In the genomic region with DNA sequence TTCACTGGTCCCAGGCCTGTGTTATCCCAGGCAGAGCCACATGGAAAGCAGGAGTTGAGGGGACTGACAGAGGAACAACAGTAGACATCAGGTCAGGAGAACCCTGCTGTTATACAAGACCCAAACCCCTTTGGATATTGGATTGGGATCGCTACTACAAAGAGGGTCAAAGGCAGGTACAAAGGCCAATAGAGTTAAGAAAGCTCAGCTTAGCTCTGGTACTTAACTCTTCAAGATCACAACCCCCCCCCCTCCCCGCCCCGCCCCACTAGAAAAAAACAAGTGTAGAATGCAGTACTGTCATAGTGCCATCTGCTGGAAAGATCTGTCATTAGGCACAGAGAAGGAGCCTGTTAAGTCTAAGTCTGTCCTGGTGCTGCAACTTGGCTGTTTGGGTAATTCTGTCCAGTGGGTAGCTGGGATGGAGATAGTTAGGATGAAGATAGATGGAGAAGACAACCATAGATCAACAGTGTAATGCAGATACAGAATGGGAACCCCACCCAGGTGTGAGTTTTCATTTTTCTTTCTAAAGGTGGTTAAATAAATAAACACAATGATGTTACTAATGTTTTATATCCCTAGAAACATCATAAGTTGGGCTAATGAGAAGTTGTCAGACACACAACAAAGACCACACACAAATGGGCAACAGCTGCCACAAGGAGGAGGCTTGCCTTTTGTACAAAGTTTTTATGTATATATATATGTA, we compare ENCODE assay signal across 8 cellular contexts. TPM values are rescaled to one million over a fixed set of nuclear protein-coding genes. Genes with fewer than 3 reads are reported as not detected.
DNase-seq lines count a peak whose midpoint lies in the region; ATAC-seq and TF ChIP-seq lines count a peak whose summit lies in the region.

No MANE protein-coding gene starts in this region.

- no peak overlapping the region for H3K9ac ChIP-seq in SK-N-MC (ENCODE audit: insufficient read length)
- no peak overlapping the region for H3K9ac ChIP-seq in mammary epithelial cell (ENCODE audit: insufficient read depth, low read length)

- H3K27ac ChIP-seq in SK-N-MC (no peak overlapping the region), mammary epithelial cell (ENCODE audit: insufficient read depth, low read depth, low read length) (no peak overlapping the region)

- intact Hi-C loops in mammary epithelial cell (cut with micrococcal nuclease) = loop anchor here (1.0 kb wide), 7 partner anchors 28 to 343 kb away; no protein-coding TSS in a partner anchor

- no peaks in the 10 kb centered on the region for H4K20me1 ChIP-seq in mammary epithelial cell (ENCODE audit: insufficient read depth, low read length)

- ATAC-seq in stimulated activated naive B cell treated with anti-CD40 and anti-IgM and Interleukin-4, amounts not matched to agents 10 μg/mL and 1 μg/mL and 100 μg/mL, for 72 hours (replicated peaks) = peak; percentile 82 to 88
- no peak for ATAC-seq in GM21723 (IDR thresholded peaks at IDR 0.05; ENCODE audit: unreplicated experiment)

- peaks cover 30 to 35% of the 10 kb centered on the region in 2 donors for H3K36me3 Mint-ChIP-seq in stimulated activated naive B cell treated with anti-CD40 and anti-IgM and Interleukin-4, amounts not matched to agents 10 μg/mL and 1 μg/mL and 100 μg/mL, for 72 hours

- no peak overlapping the region for H3K27ac Mint-ChIP-seq in stimulated activated naive B cell treated with anti-CD40 and anti-IgM and Interleukin-4, amounts not matched to agents 10 μg/mL and 1 μg/mL and 100 μg/mL, for 72 hours

- peaks cover 20% of the 10 kb centered on the region for H3K4me1 ChIP-seq in mammary epithelial cell (ENCODE audit: insufficient read depth, low read length)

- H3K27me3 ChIP-seq in mammary epithelial cell (ENCODE audit: insufficient read depth, low read length) = no peaks in the 10 kb centered on the region

- BruUV-seq in mammary epithelial cell (replicated peaks; lab: Mats Ljungman, UMichigan) = no TSS peak

- no peak overlapping the region for H2AFZ ChIP-seq in mammary epithelial cell (ENCODE audit: low read depth, low read length)

- no peaks in the 10 kb centered on the region for H3K27me3 Mint-ChIP-seq in stimulated activated naive B cell treated with anti-CD40 and anti-IgM and Interleukin-4, amounts not matched to agents 10 μg/mL and 1 μg/mL and 100 μg/mL, for 72 hours

- in situ Hi-C loops in mammary epithelial cell (cut with MboI; ENCODE audit: low sequenced_read_pairs in 2 of 2) = no loop called here

- H3K4me1 Mint-ChIP-seq in stimulated activated naive B cell treated with anti-CD40 and anti-IgM and Interleukin-4, amounts not matched to agents 10 μg/mL and 1 μg/mL and 100 μg/mL, for 72 hours = peaks cover 3 to 10% of the 10 kb centered on the region in 2 donors

- H3K9me3 Mint-ChIP-seq in stimulated activated naive B cell treated with anti-CD40 and anti-IgM and Interleukin-4, amounts not matched to agents 10 μg/mL and 1 μg/mL and 100 μg/mL, for 72 hours = no peaks in the 10 kb centered on the region

- DNase-seq in AG08395 (ENCODE audit: low spot score) (peak; percentile 82), M059J (ENCODE audit: low read depth) (peak; percentile 76), SK-N-MC (ENCODE audit: low read depth, low spot score) (peak; percentile 26), mammary epithelial cell (peak; percentile 56), iris pigment epithelial cell (ENCODE audit: low read depth) (peak; percentile 79)
- DNase-seq in stimulated activated naive B cell treated with anti-CD40 and anti-IgM and Interleukin-4, amounts not matched to agents 10 μg/mL and 1 μg/mL and 100 μg/mL, for 72 hours = no peak

- TF ChIP-seq CTCF in GM12873 (IDR thresholded peaks at IDR 0.05; ENCODE audit: insufficient read depth, low read depth, low read length, missing control alignments) (peak; percentile 71), mammary epithelial cell (conservative IDR thresholded peaks at IDR 0.05 in 1 of 2, IDR thresholded peaks at IDR 0.05 in 1 of 2; ENCODE audit: extremely low read depth in 1 of 2, insufficient read depth in 1 of 2, low read depth in 1 of 2, low read length in 2 of 2) (peak; percentile 66 to 68)

- 40% methylated on average over 1 of the region's 3 CpGs for WGBS in mammary epithelial cell (ENCODE audit: low coverage, missing lambda C conversion rate)

- CTCF ChIA-PET in mammary epithelial cell (lab: Charles Lee; ENCODE audit: low non-redundant PET) = interaction anchor here (0.6 to 1.6 kb wide), 6 partner anchors 29 to 344 kb away, joined by 3 to 9 read pairs (median 4); no protein-coding TSS in a partner anchor

- no peaks in the 10 kb centered on the region for H3K9me3 ChIP-seq in SK-N-MC (ENCODE audit: low read depth, low read length)
- no peaks in the 10 kb centered on the region for H3K9me3 ChIP-seq in mammary epithelial cell (replicated peaks; ENCODE audit: insufficient read depth, low read length)

- no peaks in the 10 kb centered on the region for H3K79me2 ChIP-seq in mammary epithelial cell (ENCODE audit: insufficient read depth, low read length)

- H3K4me2 ChIP-seq in mammary epithelial cell (ENCODE audit: insufficient read depth, low read depth, low read length) = no peak overlapping the region

- dilution Hi-C loops in mammary epithelial cell (cut with HindIII; ENCODE audit: low sequenced_read_pairs) = loop anchor here (10.0 kb wide), 1 partner anchor 235 kb away; no protein-coding TSS in a partner anchor

- no peak overlapping the region for H3K4me3 Mint-ChIP-seq in stimulated activated naive B cell treated with anti-CD40 and anti-IgM and Interleukin-4, amounts not matched to agents 10 μg/mL and 1 μg/mL and 100 μg/mL, for 72 hours

- H3K36me3 ChIP-seq in SK-N-MC (ENCODE audit: insufficient read depth, low read length) (peaks cover 52% of the 10 kb centered on the region), mammary epithelial cell (ENCODE audit: insufficient read depth, low read length) (peaks cover 14% of the 10 kb centered on the region)

- H3K4me3 ChIP-seq in SK-N-MC = no peak overlapping the region
- no peak overlapping the region for H3K4me3 ChIP-seq in mammary epithelial cell (replicated peaks in 1 of 3; ENCODE audit: insufficient read depth in 1 of 3, low read depth in 2 of 3, low read length in 3 of 3)

RNA-seq across cellular contexts. Expression of gene REM2, which starts 17.2 kb away (rescaled TPM):
- 0.52 TPM in 1 of 2 replicates, not detected in the other for total RNA-seq in M059J (2014; rRNA removed; shearing (Covaris generic))
- under 1 TPM; 0.33 to 0.40 TPM for total RNA-seq in mammary epithelial cell
- 0.09 TPM for polyA plus RNA-seq in mammary epithelial cell
- not detected for polyA minus RNA-seq in mammary epithelial cell

RNA-seq across cellular contexts. Expression of gene RBM23, which starts 18.7 kb away (rescaled TPM):
- 104 and 140 TPM in 2 replicates for total RNA-seq in M059J (2014; rRNA removed; shearing (Covaris generic))
- total RNA-seq in mammary epithelial cell = 10 to 100 TPM; 38.7 to 55.8 TPM
- polyA plus RNA-seq in mammary epithelial cell = 52.0 TPM
- 53.5 TPM for polyA minus RNA-seq in mammary epithelial cell

RNA-seq across cellular contexts. Expression of gene LRP10, which starts 28.7 kb away (rescaled TPM):
- total RNA-seq in M059J (2014; rRNA removed; shearing (Covaris generic)) = 51.6 and 115 TPM in 2 replicates
- 100 to 1,000 TPM; 122 to 134 TPM for total RNA-seq in mammary epithelial cell
- polyA plus RNA-seq in mammary epithelial cell = 110 TPM
- 360 TPM for polyA minus RNA-seq in mammary epithelial cell

RNA-seq across cellular contexts. Expression of gene PRMT5, which starts 28.9 kb away (rescaled TPM):
- total RNA-seq in M059J (2014; rRNA removed; shearing (Covaris generic)) = 67.3 and 83.3 TPM in 2 replicates
- total RNA-seq in mammary epithelial cell = 100 to 1,000 TPM in 1 of 2 donors, 10 to 100 TPM in 1; 61.3 to 120 TPM
- polyA plus RNA-seq in mammary epithelial cell = 217 TPM
- 327 TPM for polyA minus RNA-seq in mammary epithelial cell

RNA-seq across cellular contexts. Expression of gene HAUS4, which starts 56.6 kb away (rescaled TPM):
- total RNA-seq in M059J (2014; rRNA removed; shearing (Covaris generic)) = 30.7 and 51.4 TPM in 2 replicates
- total RNA-seq in mammary epithelial cell = 10 to 100 TPM; 32.0 to 35.0 TPM
- 29.9 TPM for polyA plus RNA-seq in mammary epithelial cell
- polyA minus RNA-seq in mammary epithelial cell = 33.4 TPM
